In the genomic region with DNA sequence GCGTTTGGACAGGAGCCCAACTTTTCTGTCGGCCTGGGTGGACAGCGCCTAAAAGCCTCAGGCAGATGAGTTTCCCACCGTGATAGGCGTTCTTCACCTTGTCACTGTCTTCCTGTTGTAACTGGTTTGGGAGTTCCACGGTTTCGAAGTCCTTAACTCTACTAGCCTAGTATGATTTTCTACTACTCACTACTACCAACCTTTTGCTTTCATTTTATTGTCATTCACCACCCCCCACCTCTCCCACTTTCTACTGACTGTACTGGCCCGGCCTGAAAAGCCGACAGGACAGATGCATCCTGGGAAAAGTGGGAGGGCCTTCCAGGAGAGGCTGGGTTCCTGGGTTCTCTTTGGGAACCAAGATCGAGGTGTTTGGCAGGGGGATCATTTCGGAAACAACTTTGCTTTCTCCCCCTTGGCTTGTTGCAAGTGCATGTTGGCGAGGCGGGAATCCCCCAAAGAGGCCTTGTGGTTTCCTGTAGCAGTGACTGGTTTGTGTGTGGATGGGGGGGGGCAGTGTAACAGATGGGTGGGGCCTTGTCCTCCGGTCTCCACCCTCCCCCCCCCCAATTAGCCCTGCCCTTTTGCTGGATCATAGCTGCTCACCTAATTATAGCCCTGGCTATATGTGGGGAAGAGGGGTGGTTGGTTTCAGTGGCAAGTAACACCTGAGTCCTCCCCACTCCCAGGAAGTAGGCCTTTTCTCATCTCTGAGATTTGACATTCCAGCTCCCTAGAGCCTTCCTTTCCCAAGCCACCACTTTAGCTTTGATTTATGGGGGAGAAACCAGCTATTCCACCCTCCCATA, we compare ENCODE assay signal across 1 cellular context.
TF ChIP-seq lines count a peak whose summit lies in the region.

No MANE protein-coding gene starts in this region.

TF ChIP-seq in endothelial cell of umbilical vein, 7 proteins besides CTCF, POLR2A, EP300 and RAD21:
- TF ChIP-seq GATA2 (IDR thresholded peaks at IDR 0.05; ENCODE audit: insufficient read depth, insufficient read length, low read depth, low read length) (no peak), MYC (IDR thresholded peaks at IDR 0.05; ENCODE audit: low read depth, low read length) (no peak), EZH2 (IDR thresholded peaks at IDR 0.05; ENCODE audit: borderline replicate concordance, low read depth, low read length, severe bottlenecking) (no peak), POLR2AphosphoS5 (IDR thresholded peaks at IDR 0.05; ENCODE audit: insufficient read depth, low read depth, low read length) (no peak), JUN (IDR thresholded peaks at IDR 0.05; ENCODE audit: borderline replicate concordance, insufficient read depth, insufficient read length, low read depth) (no peak), FOS (IDR thresholded peaks at IDR 0.05; ENCODE audit: borderline replicate concordance, insufficient read depth, low read length) (no peak)
- TF ChIP-seq, protein P1, sequence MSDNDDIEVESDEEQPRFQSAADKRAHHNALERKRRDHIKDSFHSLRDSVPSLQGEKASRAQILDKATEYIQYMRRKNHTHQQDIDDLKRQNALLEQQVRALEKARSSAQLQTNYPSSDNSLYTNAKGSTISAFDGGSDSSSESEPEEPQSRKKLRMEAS (IDR thresholded peaks at IDR 0.05; ENCODE audit: insufficient read depth, insufficient read length), result no peak
